Comparison of ENCODE assay signal across 16 cellular contexts in the genomic region with DNA sequence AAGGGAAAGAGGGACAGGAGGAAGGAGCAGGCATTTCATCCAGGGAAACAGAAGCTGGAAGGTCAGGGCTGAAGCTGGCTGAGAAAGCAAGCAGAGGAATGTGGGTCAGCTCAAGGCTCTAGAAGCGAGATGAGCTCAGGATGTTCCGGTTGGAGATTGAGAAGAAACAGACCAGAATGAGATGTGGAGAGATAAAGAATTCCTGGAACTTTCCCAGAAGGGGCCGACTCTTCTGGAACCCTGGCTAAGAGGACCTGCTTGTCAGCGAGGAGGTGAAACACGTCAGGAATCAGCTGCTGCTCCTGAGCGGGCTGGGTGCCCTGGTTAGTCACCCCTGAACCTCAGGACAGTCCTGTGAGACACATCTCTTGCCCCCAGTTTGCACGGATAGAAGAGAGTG.
"Had no signal": no experiment of that assay in that cellular context is flagged by ENCODE, and none has a peak within 500 bp of the region (broad histone marks: within the 10 kb centered on the region; RNA-seq: fewer than 3 reads in every experiment).

No MANE protein-coding gene starts in this region.

- H3K9me3 ChIP-seq: neutrophil, right atrium auricular region, sigmoid colon, thyroid gland, upper lobe of left lung, uterus had no signal

- H3K9me3 Mint-ChIP-seq: natural killer cell had no signal

- H3K4me1 Mint-ChIP-seq: natural killer cell had no signal

- DNase-seq: cerebellar nuclear complex; dermis blood vessel endothelial cell; erythroblast; foreskin keratinocyte; left colon; natural killer cell; sigmoid colon; stimulated activated CD4-positive, alpha-beta T cell treated with anti-CD3 and anti-CD28 coated beads, Interleukin-12 subunit alpha, Interleukin-12 subunit beta, amount 100 ng/mL, for 4 hours; stimulated activated CD4-positive, alpha-beta T cell treated with anti-CD3 and anti-CD28 coated beads, Interleukin-2, amount 100 ng/mL, for 48 hours; stimulated activated naive CD4-positive, alpha-beta T cell treated with Interleukin-2 at 50 U/mL for 16 hours; thyroid gland; upper lobe of left lung; uterus had no signal

- H3K36me3 Mint-ChIP-seq: natural killer cell had no signal

- H3K4me3 ChIP-seq: right atrium auricular region, sigmoid colon, skin epidermis, thyroid gland, upper lobe of left lung, uterus had no signal

- H3K27ac Mint-ChIP-seq: natural killer cell had no signal

- H3K27me3 ChIP-seq: foreskin keratinocyte, neutrophil, right atrium auricular region, sigmoid colon, thyroid gland, upper lobe of left lung, uterus had no signal

- H3K4me1 ChIP-seq: foreskin keratinocyte, right atrium auricular region, thyroid gland, upper lobe of left lung, uterus had no signal

- H3K27ac ChIP-seq: foreskin keratinocyte, neutrophil, right atrium auricular region, thyroid gland, upper lobe of left lung, uterus had no signal

- H3K36me3 ChIP-seq: neutrophil, right atrium auricular region, sigmoid colon, thyroid gland, upper lobe of left lung, uterus had no signal

- H3K4me3 Mint-ChIP-seq: natural killer cell had no signal
